ENCODE assay signal across 1 cellular context in genomic region chr21:44057960-44058651, GRCh38.
TF ChIP-seq lines count a peak whose summit lies in the region.

No MANE protein-coding gene starts in this region.

TF ChIP-seq in HepG2, 621 proteins besides CTCF, POLR2A, EP300 and RAD21:
- TF ChIP-seq ZBTB42 (CRISPR knock-in tag; IDR thresholded peaks at IDR 0.05) = no peak
- no peak for TF ChIP-seq ZNF432 (CRISPR knock-in tag; IDR thresholded peaks at IDR 0.05; ENCODE audit: borderline replicate concordance)
- TF ChIP-seq ZNF496 (CRISPR knock-in tag; IDR thresholded peaks at IDR 0.05; ENCODE audit: insufficient replicate concordance) = no peak
